20 cellular contexts compared by ENCODE assay signal in genomic region chr6:16736856-16737255, GRCh38. TPM values are rescaled to one million over a fixed set of nuclear protein-coding genes. Genes with fewer than 3 reads are reported as not detected.
DNase-seq lines count a peak whose midpoint lies in the region; ATAC-seq and TF ChIP-seq lines count a peak whose summit lies in the region.
"Had no signal": no experiment of that assay in that cellular context is flagged by ENCODE, and none has a peak within 500 bp of the region (broad histone marks: within the 10 kb centered on the region; RNA-seq: fewer than 3 reads in every experiment).

No MANE protein-coding gene starts in this region.

- no peaks in the 10 kb centered on the region for H3K9me3 ChIP-seq in BLaER1 treated with 17β-estradiol and CSF1 and Interleukin-3, amounts not matched to agents 10 nM and 100 nM (replicated peaks in 1 of 11)
- H3K9me3 ChIP-seq in esophagus muscularis mucosa (no peaks in the 10 kb centered on the region), psoas muscle (no peaks in the 10 kb centered on the region)

- WGBS in esophagus muscularis mucosa, result 31% methylated on average over 4 of the region's 4 CpGs
- WGBS in psoas muscle, 3 donors, result 19 to 27% (median 20%) methylated on average over 4 of the region's 4 CpGs

- H3K27me3 ChIP-seq in BLaER1 treated with 17β-estradiol and CSF1 and Interleukin-3, amounts not matched to agents 10 nM and 100 nM, result no peaks in the 10 kb centered on the region
- no peaks in the 10 kb centered on the region for H3K27me3 ChIP-seq in esophagus muscularis mucosa
- H3K27me3 ChIP-seq in psoas muscle (ENCODE audit: insufficient read depth in 3 of 3, low read length in 2 of 3), result no peaks in the 10 kb centered on the region

- ATAC-seq in psoas muscle, result no peak
- ATAC-seq in HG03439 (IDR thresholded peaks at IDR 0.05; ENCODE audit: unreplicated experiment), result no peak
- ATAC-seq in GM21717 (IDR thresholded peaks at IDR 0.05; ENCODE audit: unreplicated experiment), result no peak
- ATAC-seq in GM19467 (IDR thresholded peaks at IDR 0.05; ENCODE audit: unreplicated experiment), result no peak
- ATAC-seq: activated CD4-positive, alpha-beta T cell treated with anti-CD3 and anti-CD28 coated beads for 36 hours; stimulated activated effector memory CD8-positive, alpha-beta T cell treated with anti-CD3 and anti-CD28 coated beads, Interleukin-12 subunit alpha, Interleukin-12 subunit beta, amount 100 ng/mL, for 72 hours had no signal

- H3K27ac ChIP-seq in BLaER1 treated with 17β-estradiol and CSF1 and Interleukin-3, amounts not matched to agents 10 nM and 100 nM, result peak overlapping the region in 3 of 11 experiments; percentile 5 to 40 (median 33); a peak in 8 of 22 replicates
- peak overlapping the region; percentile 2 to 67 (median 36) for H3K27ac ChIP-seq in esophagus muscularis mucosa (replicated peaks in 1 of 4)
- H3K27ac ChIP-seq in psoas muscle, result peak overlapping the region; percentile 86
- H3K27ac ChIP-seq: C4-2B had no signal

- H3K4me1 ChIP-seq in BLaER1 treated with 17β-estradiol and CSF1 and Interleukin-3, amounts not matched to agents 10 nM and 100 nM, result peaks cover 19 to 79% (median 34%) of the 10 kb centered on the region in 10 experiments
- H3K4me1 ChIP-seq in esophagus muscularis mucosa, result peaks cover 47 to 64% (median 55%) of the 10 kb centered on the region in 4 donors
- peaks cover 68% of the 10 kb centered on the region for H3K4me1 ChIP-seq in psoas muscle

- H3K9ac ChIP-seq in BLaER1 treated with 17β-estradiol and CSF1 and Interleukin-3, amounts not matched to agents 10 nM and 100 nM, result no peak overlapping the region

- TF ChIP-seq POLR2A in esophagus muscularis mucosa (IDR thresholded peaks at IDR 0.05; ENCODE audit: low read depth), result no peak

- TF ChIP-seq EP300 in esophagus muscularis mucosa (IDR thresholded peaks at IDR 0.05), result no peak

- intact Hi-C loops in esophagus muscularis mucosa (cut with DNase I), result no loop called here
- intact Hi-C loops in psoas muscle (cut with DNase I), result no loop called here

- peaks cover 0 to 42% (median 0%) of the 10 kb centered on the region in 11 experiments; a peak in 11 of 22 replicates for H3K36me3 ChIP-seq in BLaER1 treated with 17β-estradiol and CSF1 and Interleukin-3, amounts not matched to agents 10 nM and 100 nM
- H3K36me3 ChIP-seq in esophagus muscularis mucosa (no peaks in the 10 kb centered on the region), psoas muscle (ENCODE audit: insufficient read depth in 1 of 2, low read depth in 1 of 2) (no peaks in the 10 kb centered on the region)

- peak overlapping the region; percentile 29 to 73 (median 59) for H3K4me2 ChIP-seq in BLaER1 treated with 17β-estradiol and CSF1 and Interleukin-3, amounts not matched to agents 10 nM and 100 nM

- H3K4me3 ChIP-seq in BLaER1 treated with 17β-estradiol and CSF1 and Interleukin-3, amounts not matched to agents 10 nM and 100 nM, result no peak overlapping the region
- H3K4me3 ChIP-seq in esophagus muscularis mucosa (no peak overlapping the region), psoas muscle (no peak overlapping the region)

- peaks cover 0 to 63% (median 0%) of the 10 kb centered on the region in 11 experiments; a peak in 4 of 22 replicates for H4K20me1 ChIP-seq in BLaER1 treated with 17β-estradiol and CSF1 and Interleukin-3, amounts not matched to agents 10 nM and 100 nM

- no peak for TF ChIP-seq CTCF in esophagus muscularis mucosa (IDR thresholded peaks at IDR 0.05)
- no peak for TF ChIP-seq CTCF in psoas muscle (IDR thresholded peaks at IDR 0.05)

- DNase-seq in NCI-H69 (lab: John Stamatoyannopoulos, UW) (peak; percentile 48), esophagus muscularis mucosa (ENCODE audit: extremely low spot score) (no peak), psoas muscle (no peak)
- no peak for DNase-seq in activated CD4-positive, alpha-beta T cell treated with anti-CD3 and anti-CD28 coated beads, Interleukin-2, amount 50 U/mL, for 1 hour
- DNase-seq: activated CD4-positive, alpha-beta T cell treated with anti-CD3 and anti-CD28 coated beads for 36 hours; activated T-cell treated with anti-CD3 and anti-CD28 coated beads, Interleukin-2, amount 50 U/mL, for 1 hour; aorta; effector memory CD4-positive, alpha-beta T cell; H9; hippocampal formation; NCI-H1092; NCI-H2171 treated with DMSO at 0.1 percent for 48 hours; occipital lobe had no signal

RNA-seq across cellular contexts. Expression of gene ATXN1, which starts 24.4 kb away (rescaled TPM):
- total RNA-seq in esophagus muscularis mucosa (10 to 100 TPM; 42.4 to 74.9 (median 52.1) TPM), psoas muscle (10 to 100 TPM; 21.6 to 50.9 (median 38.1) TPM)
- 1 to 10 TPM; 1.3 to 9.9 (median 5.1) TPM for polyA plus RNA-seq in psoas muscle
- total RNA-seq: OCI-LY7 had no signal
